ENCODE assay signal across 19 cellular contexts in genomic region chr1:168340796-168341510, GRCh38.
A peak's percentile ranks its signal among the peaks of the same experiment; 100 is the strongest.
DNase-seq lines count a peak whose midpoint lies in the region; ATAC-seq, FAIRE-seq and TF ChIP-seq lines count a peak whose summit lies in the region.
"Had no signal": no experiment of that assay in that cellular context is flagged by ENCODE, and none has a peak within 500 bp of the region (broad histone marks: within the 10 kb centered on the region; RNA-seq: fewer than 3 reads in every experiment).

No MANE protein-coding gene starts in this region.

- peaks cover 8% of the 10 kb centered on the region for H3K9me3 Mint-ChIP-seq in MCF 10A (ENCODE audit: unreplicated experiment)

- H3K4me2 ChIP-seq in mammary epithelial cell (ENCODE audit: insufficient read depth, low read depth, low read length) (no peak overlapping the region), PC-9 (no peak overlapping the region)

- no peak for TF ChIP-seq POLR2A in H54 (IDR thresholded peaks at IDR 0.05; ENCODE audit: low read depth, low read length)

- TF ChIP-seq CTCF in mammary epithelial cell (conservative IDR thresholded peaks at IDR 0.05 in 1 of 2, IDR thresholded peaks at IDR 0.05 in 1 of 2; ENCODE audit: extremely low read depth in 1 of 2, insufficient read depth in 1 of 2, low read depth in 1 of 2, low read length in 2 of 2) (no peak), MCF 10A (IDR thresholded peaks at IDR 0.05; ENCODE audit: unreplicated experiment) (no peak), ascending aorta (IDR thresholded peaks at IDR 0.05) (no peak), PC-9 (conservative IDR thresholded peaks at IDR 0.05) (no peak)

- H3K27ac Mint-ChIP-seq in MCF 10A (ENCODE audit: low read depth, unreplicated experiment): no peak overlapping the region

- no peak overlapping the region for H3K4me3 Mint-ChIP-seq in MCF 10A (ENCODE audit: unreplicated experiment)

- no peak for FAIRE-seq in H54 (lab: Jason Lieb, UNC)
- FAIRE-seq: GM12891 had no signal

- dilution Hi-C loops in mammary epithelial cell (cut with HindIII; ENCODE audit: low sequenced_read_pairs): no loop called here

- H3K9me3 ChIP-seq in mammary epithelial cell (replicated peaks; ENCODE audit: insufficient read depth, low read length): no peaks in the 10 kb centered on the region
- peaks cover 0 to 4% of the 10 kb centered on the region in 2 donors for H3K9me3 ChIP-seq in ascending aorta
- no peaks in the 10 kb centered on the region for H3K9me3 ChIP-seq in PC-9 (ENCODE audit: insufficient read depth, low read depth)
- H3K9me3 ChIP-seq: right atrium auricular region, suprapubic skin had no signal

- H3K4me1 ChIP-seq in mammary epithelial cell (ENCODE audit: insufficient read depth, low read length): peaks cover 14% of the 10 kb centered on the region
- H3K4me1 ChIP-seq in ascending aorta: peaks cover 0 to 8% of the 10 kb centered on the region in 2 donors
- H3K4me1 ChIP-seq in PC-9 (replicated peaks; ENCODE audit: insufficient read depth): no peaks in the 10 kb centered on the region

- peaks cover 18% of the 10 kb centered on the region for H3K4me1 Mint-ChIP-seq in MCF 10A (ENCODE audit: insufficient read depth, unreplicated experiment)

- 78% methylated on average over 3 of the region's 3 CpGs for WGBS in mammary epithelial cell (ENCODE audit: low coverage, missing lambda C conversion rate)

- CTCF ChIA-PET in mammary epithelial cell (lab: Charles Lee; ENCODE audit: low non-redundant PET): no interaction called here
- CTCF ChIA-PET in MCF 10A (lab: Yijun Ruan, JAX): interaction anchor here (0.7 to 9.4 kb wide), 24 partner anchors 10 to 1008 kb away, joined by 3 to 119 read pairs (median 18); partner anchors contain the start of gene XCL1
- CTCF ChIA-PET in PC-9 (lab: Charles Lee): no interaction called here

- intact Hi-C loops in mammary epithelial cell (cut with micrococcal nuclease) (no loop called here), MCF 10A (cut with micrococcal nuclease) (loop anchor here (5.0 kb wide), 1 partner anchor 249 kb away; no protein-coding TSS in a partner anchor), ascending aorta (cut with DNase I) (loop anchor here (5.0 to 10.0 kb wide), 4 partner anchors 86 to 1006 kb away; partner anchors contain the start of gene ATP1B1), left ventricle myocardium superior (cut with micrococcal nuclease) (loop anchor here (5.0 kb wide), 1 partner anchor 1011 kb away; no protein-coding TSS in a partner anchor), PC-9 (cut with micrococcal nuclease; ENCODE audit: unreplicated experiment) (loop anchor here (5.0 to 10.0 kb wide), 5 partner anchors 104 to 1124 kb away; no protein-coding TSS in a partner anchor)

- POLR2A ChIA-PET in MCF 10A (lab: Yijun Ruan, JAX) (interaction anchor here (0.6 to 2.0 kb wide), 6 partner anchors 10 to 1027 kb away, joined by 3 to 7 read pairs (median 3); partner anchors contain the start of genes BLZF1 and NME7), PC-9 (lab: Charles Lee; ENCODE audit: unreplicated experiment) (no interaction called here)

- BruUV-seq in mammary epithelial cell (replicated peaks; lab: Mats Ljungman, UMichigan) (no TSS peak), MCF 10A (replicated peaks; lab: Mats Ljungman, UMichigan) (no TSS peak), PC-9 (replicated peaks; lab: Mats Ljungman, UMichigan) (no TSS peak)

- H3K27me3 Mint-ChIP-seq in MCF 10A (ENCODE audit: insufficient read depth, unreplicated experiment): no peaks in the 10 kb centered on the region

- H3K9ac ChIP-seq in mammary epithelial cell (ENCODE audit: insufficient read depth, low read length): no peak overlapping the region

- H3K36me3 Mint-ChIP-seq in MCF 10A (ENCODE audit: insufficient read depth, unreplicated experiment): peaks cover 5% of the 10 kb centered on the region

- H3K27me3 ChIP-seq in mammary epithelial cell (ENCODE audit: insufficient read depth, low read length) (no peaks in the 10 kb centered on the region), ascending aorta (no peaks in the 10 kb centered on the region), PC-9 (ENCODE audit: insufficient read depth, low read depth) (no peaks in the 10 kb centered on the region)
- H3K27me3 ChIP-seq: cardiac muscle cell, right atrium auricular region, suprapubic skin had no signal

- no peaks in the 10 kb centered on the region for H3K79me2 ChIP-seq in mammary epithelial cell (ENCODE audit: insufficient read depth, low read length)
- no peaks in the 10 kb centered on the region for H3K79me2 ChIP-seq in PC-9 (ENCODE audit: low read depth)

- no peak overlapping the region for H2AFZ ChIP-seq in mammary epithelial cell (ENCODE audit: low read depth, low read length)
- no peak overlapping the region for H2AFZ ChIP-seq in PC-9

- H4K20me1 ChIP-seq in mammary epithelial cell (ENCODE audit: insufficient read depth, low read length): no peaks in the 10 kb centered on the region
- H4K20me1 ChIP-seq in PC-9 (ENCODE audit: insufficient read depth): no peaks in the 10 kb centered on the region

- H3K36me3 ChIP-seq in mammary epithelial cell (ENCODE audit: insufficient read depth, low read length) (no peaks in the 10 kb centered on the region), ascending aorta (no peaks in the 10 kb centered on the region), PC-9 (ENCODE audit: low read depth) (no peaks in the 10 kb centered on the region)
- H3K36me3 ChIP-seq: cardiac muscle cell, right atrium auricular region, suprapubic skin had no signal

- H3K4me3 ChIP-seq in mammary epithelial cell (replicated peaks in 1 of 3; ENCODE audit: insufficient read depth in 1 of 3, low read depth in 2 of 3, low read length in 3 of 3): no peak overlapping the region
- no peak overlapping the region for H3K4me3 ChIP-seq in ascending aorta
- H3K4me3 ChIP-seq in PC-9: no peak overlapping the region
- H3K4me3 ChIP-seq: cardiac muscle cell, right atrium auricular region, suprapubic skin had no signal

- DNase-seq in mammary epithelial cell (peak; percentile 51), MCF 10A (ENCODE audit: unreplicated experiment) (no peak), OCI-M1 (lab: John Stamatoyannopoulos, UW) (peak; percentile 97), ascending aorta (ENCODE audit: low spot score in 2 of 2) (no peak), left ventricle myocardium superior (no peak), islet precursor cell (no peak), H54 (ENCODE audit: insufficient read length, low spot score) (no peak), PC-9 (no peak)
- DNase-seq: activated CD4-positive, CD25-positive, alpha-beta regulatory T cell; activated T-cell treated with anti-CD3 and anti-CD28 coated beads for 4 hours; COR-L47; effector CD4-positive, alpha-beta T cell; hippocampal formation; midbrain; NCI-H1105 had no signal

- H3K27ac ChIP-seq in mammary epithelial cell (ENCODE audit: insufficient read depth, low read depth, low read length): no peak overlapping the region
- peak overlapping the region; percentile 41 to 78 for H3K27ac ChIP-seq in ascending aorta
- H3K27ac ChIP-seq in PC-9: no peak overlapping the region
- H3K27ac ChIP-seq: cardiac muscle cell, right atrium auricular region, suprapubic skin had no signal

- no peaks in the 10 kb centered on the region for H3K9me2 ChIP-seq in PC-9 (ENCODE audit: insufficient read depth)

- in situ Hi-C loops in mammary epithelial cell (cut with MboI; ENCODE audit: low sequenced_read_pairs in 2 of 2): loop anchor here in 1 of 2 donors (10.0 kb wide), 1 partner anchor 234 kb away; the partner anchor contains the start of gene XCL1

- H3F3A ChIP-seq in PC-9 (ENCODE audit: insufficient read depth, low read depth): no peaks in the 10 kb centered on the region

- no peak for ATAC-seq in left ventricle myocardium superior

Comparison
In these comparisons a context has a peak if more than half of its experiments do, and no peak if none do; other contexts are left out.
1. DNase-seq: peak in mammary epithelial cell (single experiment) and OCI-M1 (single experiment); none in MCF 10A (single experiment), ascending aorta (0 of 2), left ventricle myocardium superior (single experiment), islet precursor cell (single experiment), H54 (single experiment) and PC-9 (0 of 2).
2. H3K27ac ChIP-seq: peak in ascending aorta (2 of 2); none in mammary epithelial cell (single experiment) and PC-9 (single experiment).